28 cellular contexts compared by ENCODE assay signal in the genomic region with DNA sequence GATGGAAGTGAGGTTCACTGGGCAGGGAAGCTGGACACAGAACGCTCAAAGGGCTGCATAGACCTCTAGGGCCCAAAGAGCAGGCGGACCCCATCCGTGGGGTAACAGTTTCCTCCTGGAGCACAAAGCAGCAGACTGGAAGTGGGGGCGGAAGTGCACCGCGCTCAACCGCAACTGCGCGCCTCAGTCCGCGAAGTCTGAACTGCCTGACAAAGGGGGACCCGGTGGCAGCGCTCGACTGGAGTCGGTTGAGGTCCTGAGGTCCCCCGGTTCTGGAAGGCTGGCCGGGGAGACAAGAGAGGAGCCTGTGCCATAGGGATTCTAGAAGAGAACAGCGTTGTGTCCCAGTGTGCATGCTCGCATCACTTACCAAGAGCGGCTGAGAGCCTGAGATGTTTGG.
"Had no signal": no experiment of that assay in that cellular context is flagged by ENCODE, and none has a peak within 500 bp of the region (broad histone marks: within the 10 kb centered on the region; RNA-seq: fewer than 3 reads in every experiment).

No MANE protein-coding gene starts in this region.

- H3K4me3 Mint-ChIP-seq: stimulated activated effector memory CD8-positive, alpha-beta T cell treated with anti-CD3 and anti-CD28 coated beads, Interleukin-12 subunit alpha, Interleukin-12 subunit beta, amount 100 ng/mL, for 72 hours; stimulated activated memory B cell treated with anti-CD40 and anti-IgM and Interleukin-4, amounts not matched to agents 10 μg/mL and 1 μg/mL and 100 μg/mL, for 72 hours; stimulated activated naive B cell treated with anti-CD40 and anti-IgM and Interleukin-4, amounts not matched to agents 10 μg/mL and 1 μg/mL and 100 μg/mL, for 72 hours; stimulated activated naive CD8-positive, alpha-beta T cell treated with anti-CD3 and anti-CD28 coated beads, Interleukin-15, amount 100 ng/mL, for 72 hours; stimulated activated naive CD8-positive, alpha-beta T cell treated with anti-CD3 and anti-CD28 coated beads, Interleukin-15, Interleukin-2, amounts not matched to agents 100 ng/mL and 50 ng/mL, for 24 hours; type B pancreatic cell had no signal

- H3K36me3 ChIP-seq: thyroid gland, transverse colon, uterus, vagina had no signal

- H3K27ac Mint-ChIP-seq: stimulated activated effector memory CD8-positive, alpha-beta T cell treated with anti-CD3 and anti-CD28 coated beads, Interleukin-12 subunit alpha, Interleukin-12 subunit beta, amount 100 ng/mL, for 72 hours; stimulated activated memory B cell treated with anti-CD40 and anti-IgM and Interleukin-4, amounts not matched to agents 10 μg/mL and 1 μg/mL and 100 μg/mL, for 72 hours; stimulated activated naive B cell treated with anti-CD40 and anti-IgM and Interleukin-4, amounts not matched to agents 10 μg/mL and 1 μg/mL and 100 μg/mL, for 72 hours; stimulated activated naive CD8-positive, alpha-beta T cell treated with anti-CD3 and anti-CD28 coated beads, Interleukin-15, Interleukin-2, amounts not matched to agents 100 ng/mL and 50 ng/mL, for 24 hours; type B pancreatic cell had no signal

- H3K27me3 Mint-ChIP-seq: stimulated activated memory B cell treated with anti-CD40 and anti-IgM and Interleukin-4, amounts not matched to agents 10 μg/mL and 1 μg/mL and 100 μg/mL, for 72 hours; stimulated activated naive B cell treated with anti-CD40 and anti-IgM and Interleukin-4, amounts not matched to agents 10 μg/mL and 1 μg/mL and 100 μg/mL, for 72 hours; stimulated activated naive CD8-positive, alpha-beta T cell treated with anti-CD3 and anti-CD28 coated beads, Interleukin-15, amount 100 ng/mL, for 72 hours; stimulated activated naive CD8-positive, alpha-beta T cell treated with anti-CD3 and anti-CD28 coated beads, Interleukin-15, Interleukin-2, amounts not matched to agents 100 ng/mL and 50 ng/mL, for 24 hours; type B pancreatic cell had no signal

- H3K9me3 Mint-ChIP-seq: stimulated activated effector memory CD8-positive, alpha-beta T cell treated with anti-CD3 and anti-CD28 coated beads, Interleukin-12 subunit alpha, Interleukin-12 subunit beta, amount 100 ng/mL, for 72 hours; stimulated activated memory B cell treated with anti-CD40 and anti-IgM and Interleukin-4, amounts not matched to agents 10 μg/mL and 1 μg/mL and 100 μg/mL, for 72 hours; stimulated activated naive CD8-positive, alpha-beta T cell treated with anti-CD3 and anti-CD28 coated beads, Interleukin-15, Interleukin-2, amounts not matched to agents 100 ng/mL and 50 ng/mL, for 24 hours had no signal

- H3K4me3 ChIP-seq: stomach, suprapubic skin, thoracic aorta, thyroid gland, tibial artery, tibial nerve, transverse colon, upper lobe of left lung, uterus, vagina had no signal

- H3K4me1 Mint-ChIP-seq: stimulated activated effector memory CD8-positive, alpha-beta T cell treated with anti-CD3 and anti-CD28 coated beads, Interleukin-12 subunit alpha, Interleukin-12 subunit beta, amount 100 ng/mL, for 72 hours; stimulated activated naive CD8-positive, alpha-beta T cell treated with anti-CD3 and anti-CD28 coated beads, Interleukin-15, amount 100 ng/mL, for 72 hours had no signal

- FAIRE-seq: urothelium cell line had no signal

- DNase-seq: stimulated activated CD4-positive, alpha-beta T cell treated with anti-CD3 and anti-CD28 coated beads, Interleukin-2, amount 100 ng/mL, for 24 hours; stimulated activated CD4-positive, alpha-beta T cell treated with anti-CD3 and anti-CD28 coated beads, Interleukin-2, amount 100 ng/mL, for 48 hours; stimulated activated CD4-positive, alpha-beta T cell treated with anti-CD3 and anti-CD28 coated beads, Interleukin-4, amount 100 ng/mL, for 1 hour; stimulated activated CD4-positive, alpha-beta T cell treated with anti-CD3 and anti-CD28 coated beads, Interleukin-4, amount 100 ng/mL, for 24 hours; stimulated activated CD4-positive, alpha-beta T cell treated with anti-CD3 and anti-CD28 coated beads, Interleukin-4, amount 100 ng/mL, for 4 hours; stimulated activated CD8-positive, alpha-beta memory T cell treated with anti-CD3 and anti-CD28 coated beads, Interleukin-4, amount 100 ng/mL, for 48 hours; stimulated activated naive B cell treated with anti-CD40 and anti-IgM and Interleukin-4, amounts not matched to agents 10 μg/mL and 1 μg/mL and 100 μg/mL, for 72 hours; stimulated activated naive CD4-positive, alpha-beta T cell; stimulated activated naive CD4-positive, alpha-beta T cell treated with Interleukin-2 at 50 U/mL for 16 hours; stimulated activated naive CD8-positive, alpha-beta T cell treated with anti-CD3 and anti-CD28 coated beads, Interleukin-15, amount 100 ng/mL, for 72 hours; stimulated activated naive CD8-positive, alpha-beta T cell treated with anti-CD3 and anti-CD28 coated beads, Interleukin-15, Interleukin-2, amounts not matched to agents 100 U/mL and 50 U/mL, for 24 hours; stomach; substantia nigra; thyroid gland; tibial artery; transverse colon; trophoblast cell; uterus had no signal

- H3K27me3 ChIP-seq: stomach, suprapubic skin, thyroid gland, tibial artery, tibial nerve, transverse colon, upper lobe of left lung, uterus, vagina had no signal

- H3K27ac ChIP-seq: stomach, suprapubic skin, thoracic aorta, thyroid gland, tibial artery, tibial nerve, transverse colon, upper lobe of left lung, uterus, vagina had no signal

- H3K9me3 ChIP-seq: suprapubic skin, thoracic aorta, thyroid gland, transverse colon, upper lobe of left lung, vagina had no signal

- ATAC-seq: stimulated activated effector memory CD8-positive, alpha-beta T cell treated with anti-CD3 and anti-CD28 coated beads, Interleukin-12 subunit alpha, Interleukin-12 subunit beta, amount 100 ng/mL, for 72 hours; stimulated activated memory B cell treated with anti-CD40 and anti-IgM and Interleukin-4, amounts not matched to agents 10 μg/mL and 1 μg/mL and 100 μg/mL, for 72 hours; stimulated activated naive B cell treated with anti-CD40 and anti-IgM and Interleukin-4, amounts not matched to agents 10 μg/mL and 1 μg/mL and 100 μg/mL, for 72 hours; stimulated activated naive CD8-positive, alpha-beta T cell treated with anti-CD3 and anti-CD28 coated beads, Interleukin-15, amount 100 ng/mL, for 72 hours; stimulated activated naive CD8-positive, alpha-beta T cell treated with anti-CD3 and anti-CD28 coated beads, Interleukin-15, Interleukin-2, amounts not matched to agents 100 U/mL and 50 U/mL, for 24 hours had no signal

- H3K36me3 Mint-ChIP-seq: stimulated activated effector memory CD8-positive, alpha-beta T cell treated with anti-CD3 and anti-CD28 coated beads, Interleukin-12 subunit alpha, Interleukin-12 subunit beta, amount 100 ng/mL, for 72 hours; type B pancreatic cell had no signal

- H3K4me1 ChIP-seq: stomach, suprapubic skin, thyroid gland, tibial artery, tibial nerve, transverse colon, upper lobe of left lung, uterus, vagina had no signal
